27 cellular contexts compared by ENCODE assay signal in the genomic region with DNA sequence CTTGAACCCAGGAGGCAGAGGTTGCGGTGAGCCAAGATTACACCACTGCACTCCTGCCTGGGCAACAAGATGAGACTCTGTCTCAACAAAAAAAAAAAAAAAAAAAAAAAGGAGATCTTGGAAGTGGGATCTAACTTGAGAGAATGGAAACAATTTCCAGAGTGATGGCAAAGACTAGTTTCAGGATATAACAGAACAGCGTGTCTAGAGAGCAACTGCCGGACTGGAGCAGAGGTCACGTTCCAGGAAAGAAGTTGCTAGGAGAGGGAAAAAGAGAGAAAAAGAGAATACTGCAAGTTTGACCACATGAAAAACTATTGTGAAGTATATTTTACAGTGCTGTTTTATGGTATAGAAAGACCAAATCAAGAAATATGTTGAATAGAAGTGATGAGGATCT.
"Had no signal": no experiment of that assay in that cellular context is flagged by ENCODE, and none has a peak within 500 bp of the region (broad histone marks: within the 10 kb centered on the region; RNA-seq: fewer than 3 reads in every experiment).

No MANE protein-coding gene starts in this region.

- ATAC-seq: left colon; mucosa of descending colon; naive thymus-derived CD4-positive, alpha-beta T cell; natural killer cell treated with Interleukin-12 subunit alpha and Interleukin-12 subunit beta and Interleukin-15 and Interleukin-18, amount 100 ng/mL, for 72 hours; pancreas; psoas muscle; stimulated activated effector memory CD8-positive, alpha-beta T cell treated with anti-CD3 and anti-CD28 coated beads, Interleukin-12 subunit alpha, Interleukin-12 subunit beta, amount 100 ng/mL, for 72 hours had no signal

- H3K9me3 Mint-ChIP-seq: memory B cell; naive thymus-derived CD4-positive, alpha-beta T cell; natural killer cell treated with Interleukin-12 subunit alpha and Interleukin-12 subunit beta and Interleukin-15 and Interleukin-18, amount 100 ng/mL, for 72 hours; neural crest cell; stimulated activated effector memory CD8-positive, alpha-beta T cell treated with anti-CD3 and anti-CD28 coated beads, Interleukin-12 subunit alpha, Interleukin-12 subunit beta, amount 100 ng/mL, for 72 hours; stimulated activated naive CD8-positive, alpha-beta T cell treated with anti-CD3 and anti-CD28 coated beads, Interleukin-15, Interleukin-2, amounts not matched to agents 100 ng/mL and 50 ng/mL, for 24 hours; type B pancreatic cell had no signal

- H3K27ac ChIP-seq: left ventricle myocardium inferior, pancreas, psoas muscle, sigmoid colon, spleen, suprapubic skin, thoracic aorta, tibial artery, uterus had no signal

- H3K4me1 Mint-ChIP-seq: memory B cell; stimulated activated effector memory CD8-positive, alpha-beta T cell treated with anti-CD3 and anti-CD28 coated beads, Interleukin-12 subunit alpha, Interleukin-12 subunit beta, amount 100 ng/mL, for 72 hours had no signal

- FAIRE-seq: keratinocyte, pancreas, small intestine had no signal

- H3K27me3 Mint-ChIP-seq: memory B cell; naive thymus-derived CD4-positive, alpha-beta T cell; natural killer cell treated with Interleukin-12 subunit alpha and Interleukin-12 subunit beta and Interleukin-15 and Interleukin-18, amount 100 ng/mL, for 72 hours; stimulated activated naive CD8-positive, alpha-beta T cell treated with anti-CD3 and anti-CD28 coated beads, Interleukin-15, Interleukin-2, amounts not matched to agents 100 ng/mL and 50 ng/mL, for 24 hours; type B pancreatic cell had no signal

- DNase-seq: hippocampal formation; kidney glomerular epithelial cell; left colon; left ventricle myocardium inferior; midbrain; mucosa of descending colon; naive thymus-derived CD4-positive, alpha-beta T cell; nucleus accumbens; pancreas; psoas muscle; sigmoid colon; small intestine; spleen; stimulated activated CD4-positive, alpha-beta T cell treated with anti-CD3 and anti-CD28 coated beads, Interleukin-4, amount 100 ng/mL, for 24 hours; stimulated activated naive CD4-positive, alpha-beta T cell; tibial artery; uterus had no signal

- H3K27me3 ChIP-seq: pancreas, sigmoid colon, spleen, suprapubic skin, tibial artery, uterus had no signal

- H3K4me3 ChIP-seq: left ventricle myocardium inferior, lung, mucosa of descending colon, pancreas, psoas muscle, sigmoid colon, spleen, suprapubic skin, thoracic aorta, tibial artery, uterus had no signal

- H3K27ac Mint-ChIP-seq: memory B cell; naive thymus-derived CD4-positive, alpha-beta T cell; natural killer cell treated with Interleukin-12 subunit alpha and Interleukin-12 subunit beta and Interleukin-15 and Interleukin-18, amount 100 ng/mL, for 72 hours; stimulated activated effector memory CD8-positive, alpha-beta T cell treated with anti-CD3 and anti-CD28 coated beads, Interleukin-12 subunit alpha, Interleukin-12 subunit beta, amount 100 ng/mL, for 72 hours; stimulated activated naive CD8-positive, alpha-beta T cell treated with anti-CD3 and anti-CD28 coated beads, Interleukin-15, Interleukin-2, amounts not matched to agents 100 ng/mL and 50 ng/mL, for 24 hours; type B pancreatic cell had no signal

- H3K4me3 Mint-ChIP-seq: memory B cell; naive thymus-derived CD4-positive, alpha-beta T cell; natural killer cell treated with Interleukin-12 subunit alpha and Interleukin-12 subunit beta and Interleukin-15 and Interleukin-18, amount 100 ng/mL, for 72 hours; neural crest cell; stimulated activated effector memory CD8-positive, alpha-beta T cell treated with anti-CD3 and anti-CD28 coated beads, Interleukin-12 subunit alpha, Interleukin-12 subunit beta, amount 100 ng/mL, for 72 hours; stimulated activated naive CD8-positive, alpha-beta T cell treated with anti-CD3 and anti-CD28 coated beads, Interleukin-15, Interleukin-2, amounts not matched to agents 100 ng/mL and 50 ng/mL, for 24 hours; type B pancreatic cell had no signal

- H3K9me3 ChIP-seq: left ventricle myocardium inferior, mucosa of descending colon, pancreas, psoas muscle, sigmoid colon, spleen, suprapubic skin, thoracic aorta, tibial artery, uterus had no signal

- H3K36me3 ChIP-seq: uterus had no signal

- H3K4me1 ChIP-seq: pancreas, psoas muscle, sigmoid colon, spleen, suprapubic skin, tibial artery had no signal
